ENCODE assay signal across 10 cellular contexts in genomic region chr1:24111998-24112380, GRCh38. TPM values are rescaled to one million over a fixed set of nuclear protein-coding genes. Genes with fewer than 3 reads are reported as not detected.
DNase-seq lines count a peak whose midpoint lies in the region; ATAC-seq and TF ChIP-seq lines count a peak whose summit lies in the region.
"Had no signal": no experiment of that assay in that cellular context is flagged by ENCODE, and none has a peak within 500 bp of the region (broad histone marks: within the 10 kb centered on the region; RNA-seq: fewer than 3 reads in every experiment).

MYOM3 (minus strand) TSS chr1:24112135; CDS start chr1:24108636, 3,499 bp downstream.

- H4K20me1 ChIP-seq in BLaER1 (no peaks in the 10 kb centered on the region), OCI-LY3 (ENCODE audit: insufficient read depth, low read length) (no peaks in the 10 kb centered on the region), fibroblast of lung (ENCODE audit: control insufficient read depth, extremely low read depth, insufficient read depth, low read length) (no peaks in the 10 kb centered on the region)

- peak within 1 kb of the TSS; percentile 58 to 88 (median 76) for H3K27ac Mint-ChIP-seq in nephron

- no peaks in the 10 kb centered on the region for H3K9me3 Mint-ChIP-seq in nephron

- H3K79me2 ChIP-seq in OCI-LY3 (ENCODE audit: low read length): no peaks in the 10 kb centered on the region
- no peaks in the 10 kb centered on the region for H3K79me2 ChIP-seq in fibroblast of lung (ENCODE audit: control insufficient read depth, insufficient read depth, low read length)

- H3K27ac ChIP-seq in BLaER1: no peak within 1 kb of the TSS
- H3K27ac ChIP-seq in OCI-LY3 (ENCODE audit: low read length): no peak within 1 kb of the TSS
- H3K27ac ChIP-seq in fibroblast of lung (ENCODE audit: insufficient read depth, low read length): no peak within 1 kb of the TSS
- no peak within 1 kb of the TSS for H3K27ac ChIP-seq in caudate nucleus (ENCODE audit: low read depth, low read length)

- H3K9ac ChIP-seq in BLaER1: no peak within 1 kb of the TSS
- H3K9ac ChIP-seq in OCI-LY3 (ENCODE audit: low read length): no peak within 1 kb of the TSS
- H3K9ac ChIP-seq in fibroblast of lung (ENCODE audit: insufficient read depth, low read length): no peak within 1 kb of the TSS

- H2AFZ ChIP-seq in OCI-LY3 (ENCODE audit: low read depth, low read length) (no peak within 1 kb of the TSS), fibroblast of lung (ENCODE audit: low read length) (no peak within 1 kb of the TSS)

- no peak for ATAC-seq in GM19397 (IDR thresholded peaks at IDR 0.05; ENCODE audit: unreplicated experiment)

- H3K36me3 ChIP-seq in BLaER1 (no peaks in the 10 kb centered on the region), OCI-LY3 (replicated peaks; ENCODE audit: low read depth, low read length) (no peaks in the 10 kb centered on the region), fibroblast of lung (ENCODE audit: control insufficient read depth, insufficient read depth, low read length) (no peaks in the 10 kb centered on the region)

- TF ChIP-seq CTCF in OCI-LY3 (IDR thresholded peaks at IDR 0.05; ENCODE audit: low read depth, low read length): no peak
- TF ChIP-seq CTCF in fibroblast of lung (conservative IDR thresholded peaks at IDR 0.05 in 1 of 2, IDR thresholded peaks at IDR 0.05 in 1 of 2; ENCODE audit: low read depth in 1 of 2, low read length in 2 of 2): no peak
- TF ChIP-seq CTCF in nephron (IDR thresholded peaks at IDR 0.05; ENCODE audit: unreplicated experiment in 3 of 3): no peak

- H3K4me1 ChIP-seq in BLaER1 (peaks cover 23% of the 10 kb centered on the region), OCI-LY3 (ENCODE audit: low read length) (no peaks in the 10 kb centered on the region), fibroblast of lung (ENCODE audit: control insufficient read depth, extremely low read depth, insufficient read depth, low read length) (no peaks in the 10 kb centered on the region)

- H3K4me3 ChIP-seq in BLaER1: no peak within 1 kb of the TSS
- no peak within 1 kb of the TSS for H3K4me3 ChIP-seq in OCI-LY3 (ENCODE audit: low read length)
- peak within 1 kb of the TSS in 1 of 4 experiments; percentile 17 for H3K4me3 ChIP-seq in fibroblast of lung (replicated peaks in 1 of 4; ENCODE audit: control extremely low read depth in 1 of 4, insufficient read depth in 1 of 4, low read depth in 3 of 4, low read length in 4 of 4)

- peaks cover 33% of the 10 kb centered on the region for H3K4me1 Mint-ChIP-seq in nephron

- H3K9me3 ChIP-seq in BLaER1: no peaks in the 10 kb centered on the region
- no peaks in the 10 kb centered on the region for H3K9me3 ChIP-seq in OCI-LY3 (ENCODE audit: insufficient read depth, low read length)
- H3K9me3 ChIP-seq in fibroblast of lung (ENCODE audit: control insufficient read depth, insufficient read depth, low read depth, low read length): no peaks in the 10 kb centered on the region

- H3K4me2 ChIP-seq in BLaER1 (peak within 1 kb of the TSS; percentile 75), OCI-LY3 (ENCODE audit: low read length) (peak within 1 kb of the TSS; percentile 39; the same call in 1 of the 2 replicates), fibroblast of lung (ENCODE audit: extremely low read depth, insufficient read depth, low read length) (peak within 1 kb of the TSS; percentile 59)

- DNase-seq in fibroblast of lung (ENCODE audit: low read depth in 2 of 2): peak in 1 of 2 donors; percentile 28
- DNase-seq in caudate nucleus (lab: John Stamatoyannopoulos, UW): no peak
- no peak for DNase-seq in activated CD4-positive, CD25-positive, alpha-beta regulatory T cell treated with anti-CD3 and anti-CD28 coated beads, Interleukin-2, amount 50 U/mL, for 72 hours
- no peak for DNase-seq in germinal center (ENCODE audit: low spot score)
- DNase-seq: effector CD4-positive, alpha-beta T cell had no signal

- no peaks in the 10 kb centered on the region for H3K27me3 ChIP-seq in BLaER1
- H3K27me3 ChIP-seq in OCI-LY3 (ENCODE audit: low read depth, low read length): peaks cover 6% of the 10 kb centered on the region; the same call in 1 of the 2 replicates
- peaks cover 9% of the 10 kb centered on the region for H3K27me3 ChIP-seq in fibroblast of lung (ENCODE audit: control insufficient read depth, insufficient read depth, low read length)

- H3K4me3 Mint-ChIP-seq in nephron: peak within 1 kb of the TSS; percentile 72 to 95 (median 88)

- H3K36me3 Mint-ChIP-seq in nephron (ENCODE audit: low read depth): no peaks in the 10 kb centered on the region

- H3K27me3 Mint-ChIP-seq in nephron (ENCODE audit: low read depth): peaks cover 29% of the 10 kb centered on the region

RNA-seq across cellular contexts. Expression of gene MYOM3, which starts in this region (rescaled TPM):
- total RNA-seq in fibroblast of lung: not detected in 2 replicates
- polyA plus RNA-seq in fibroblast of lung: not detected in 2 replicates
- polyA plus RNA-seq in fibroblast of lung (2012): not detected in 2 replicates
- not detected in 2 replicates for polyA minus RNA-seq in fibroblast of lung (ENCODE audit: low replicate concordance)
- total RNA-seq: SK-MEL-5 had no signal
